Comparison of ENCODE assay signal across 19 cellular contexts in genomic region chr3:135056733-135057310, GRCh38.
"Had no signal": no experiment of that assay in that cellular context is flagged by ENCODE, and none has a peak within 500 bp of the region (broad histone marks: within the 10 kb centered on the region; RNA-seq: fewer than 3 reads in every experiment).

No MANE protein-coding gene starts in this region.

- H3K27ac Mint-ChIP-seq: endodermal cell; stimulated activated naive CD8-positive, alpha-beta T cell treated with anti-CD3 and anti-CD28 coated beads, Interleukin-15, Interleukin-2, amounts not matched to agents 100 ng/mL and 50 ng/mL, for 24 hours had no signal

- H3K27me3 Mint-ChIP-seq: naive B cell; stimulated activated naive CD8-positive, alpha-beta T cell treated with anti-CD3 and anti-CD28 coated beads, Interleukin-15, Interleukin-2, amounts not matched to agents 100 ng/mL and 50 ng/mL, for 24 hours had no signal

- FAIRE-seq: endothelial cell of umbilical vein, frontal cortex had no signal

- H3K4me3 ChIP-seq: colonic mucosa, heart left ventricle, ovary, right atrium auricular region, sigmoid colon, skin epidermis, thoracic aorta, transverse colon had no signal

- H3K27ac ChIP-seq: colonic mucosa, heart left ventricle, neutrophil, ovary, right atrium auricular region, sigmoid colon, skin epidermis, thoracic aorta, transverse colon had no signal

- H3K4me3 Mint-ChIP-seq: endodermal cell; naive B cell; stimulated activated naive CD8-positive, alpha-beta T cell treated with anti-CD3 and anti-CD28 coated beads, Interleukin-15, Interleukin-2, amounts not matched to agents 100 ng/mL and 50 ng/mL, for 24 hours had no signal

- DNase-seq: colonic mucosa; effector CD4-positive, alpha-beta T cell; endodermal cell; erythroblast; heart left ventricle; mesendoderm; naive B cell; ovary; sigmoid colon; stimulated activated CD4-positive, alpha-beta T cell treated with anti-CD3 and anti-CD28 coated beads, Interleukin-2, amount 100 ng/mL, for 24 hours; stimulated activated CD4-positive, alpha-beta T cell treated with anti-CD3 and anti-CD28 coated beads, Interleukin-4, amount 100 ng/mL, for 4 hours; transverse colon had no signal

- H3K4me1 Mint-ChIP-seq: endodermal cell, naive B cell had no signal

- H3K9me3 Mint-ChIP-seq: stimulated activated naive CD8-positive, alpha-beta T cell treated with anti-CD3 and anti-CD28 coated beads, Interleukin-15, Interleukin-2, amounts not matched to agents 100 ng/mL and 50 ng/mL, for 24 hours had no signal

- H3K36me3 Mint-ChIP-seq: naive B cell had no signal
